In the genomic region with DNA sequence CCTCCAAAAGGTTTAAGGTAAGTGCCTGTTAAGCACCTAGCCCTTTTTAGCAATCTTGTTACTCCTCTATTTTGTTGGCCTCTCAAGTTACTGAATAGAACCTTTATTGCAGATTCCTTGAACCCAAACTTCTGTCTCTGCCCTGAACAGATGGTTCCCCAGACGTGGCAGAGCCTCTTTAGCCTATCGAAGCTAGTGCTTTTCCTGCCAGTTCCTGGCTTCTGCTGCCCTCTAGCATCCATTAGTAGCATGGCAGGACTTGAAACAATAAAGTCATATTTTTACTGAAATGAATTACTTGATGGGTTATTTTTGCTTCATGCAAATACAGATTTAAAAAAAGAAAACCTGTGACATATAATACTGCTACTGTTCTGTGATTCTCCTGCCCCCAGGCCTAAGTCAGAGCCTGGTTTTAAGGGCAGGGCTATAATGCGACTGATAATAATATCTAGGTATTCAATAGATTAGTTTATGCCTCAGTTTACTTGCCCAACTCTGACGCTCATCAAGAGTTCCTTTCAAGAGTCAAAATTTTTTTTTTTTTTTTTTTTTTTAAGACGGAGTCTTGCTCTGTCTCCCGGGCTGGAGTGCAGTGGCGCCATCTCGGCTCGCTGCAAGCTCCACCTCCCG, we compare ENCODE assay signal across 8 cellular contexts.
DNase-seq lines count a peak whose midpoint lies in the region; ATAC-seq and TF ChIP-seq lines count a peak whose summit lies in the region.

No MANE protein-coding gene starts in this region.

- intact Hi-C loops in posterior cingulate gyrus (cut with DNase I), result no loop called here

- no peaks in the 10 kb centered on the region for H3K27me3 Mint-ChIP-seq in activated T-helper 17 cell treated with anti-CD3 and anti-CD28 coated beads, Interleukin-2, amount 50 U/mL, for 72 hours

- H3K4me3 Mint-ChIP-seq in activated T-helper 17 cell treated with anti-CD3 and anti-CD28 coated beads, Interleukin-2, amount 50 U/mL, for 72 hours, result peak overlapping the region; percentile 61

- no peak for TF ChIP-seq EP300 in gastroesophageal sphincter (IDR thresholded peaks at IDR 0.05)

- TF ChIP-seq POLR2A in gastroesophageal sphincter (IDR thresholded peaks at IDR 0.05), result no peak

- no peaks in the 10 kb centered on the region for H3K9me3 Mint-ChIP-seq in activated T-helper 17 cell treated with anti-CD3 and anti-CD28 coated beads, Interleukin-2, amount 50 U/mL, for 72 hours

- TF ChIP-seq CTCF in GM12801 (IDR thresholded peaks at IDR 0.05; ENCODE audit: extremely low read depth, insufficient read length) (peak; percentile 66), gastroesophageal sphincter (IDR thresholded peaks at IDR 0.05) (peak in 3 of 4 experiments; percentile 16 to 65 (median 30))

- 40 to 64% methylated on average over 4 to 10 of the region's 10 CpGs for WGBS in gastroesophageal sphincter (ENCODE audit: low coverage in 1 of 2), 2 donors

- no peaks in the 10 kb centered on the region for H3K27me3 ChIP-seq in gastroesophageal sphincter

- no peak overlapping the region for H3K4me3 ChIP-seq in gastroesophageal sphincter

- no peaks in the 10 kb centered on the region for H3K36me3 ChIP-seq in gastroesophageal sphincter

- H3K36me3 Mint-ChIP-seq in activated T-helper 17 cell treated with anti-CD3 and anti-CD28 coated beads, Interleukin-2, amount 50 U/mL, for 72 hours (ENCODE audit: low read depth), result no peaks in the 10 kb centered on the region

- H3K4me1 ChIP-seq in gastroesophageal sphincter, result no peaks in the 10 kb centered on the region

- H3K27ac Mint-ChIP-seq in activated T-helper 17 cell treated with anti-CD3 and anti-CD28 coated beads, Interleukin-2, amount 50 U/mL, for 72 hours, result peak overlapping the region; percentile 60

- H3K9me3 ChIP-seq in gastroesophageal sphincter, result no peaks in the 10 kb centered on the region

- ATAC-seq in GM21737 (IDR thresholded peaks at IDR 0.05; ENCODE audit: unreplicated experiment) (peak; percentile 93), gastroesophageal sphincter (no peak)
- peak; percentile 69 for ATAC-seq in activated T-helper 17 cell treated with anti-CD3 and anti-CD28 coated beads, Interleukin-2, amount 50 U/mL, for 72 hours (replicated peaks)

- DNase-seq in HuH-7.5 (ENCODE audit: low spot score) (peak; percentile 16), NOMO-1 treated with dmso at 0.1 percent for 144 hours (lab: John Stamatoyannopoulos, UW; ENCODE audit: unreplicated experiment) (peak; percentile 12), posterior cingulate gyrus (peak in 7 of 10 donors; percentile 21 to 88 (median 35))
- DNase-seq in NK-92 treated with Interleukin-12 subunit alpha and Interleukin-12 subunit beta, amount 100 ng/mL, for 24 hours (lab: John Stamatoyannopoulos, UW), result no peak

- no peak overlapping the region for H3K27ac ChIP-seq in gastroesophageal sphincter

- peaks cover 9% of the 10 kb centered on the region for H3K4me1 Mint-ChIP-seq in activated T-helper 17 cell treated with anti-CD3 and anti-CD28 coated beads, Interleukin-2, amount 50 U/mL, for 72 hours
